Comparison of ENCODE assay signal across 11 cellular contexts in the genomic region with DNA sequence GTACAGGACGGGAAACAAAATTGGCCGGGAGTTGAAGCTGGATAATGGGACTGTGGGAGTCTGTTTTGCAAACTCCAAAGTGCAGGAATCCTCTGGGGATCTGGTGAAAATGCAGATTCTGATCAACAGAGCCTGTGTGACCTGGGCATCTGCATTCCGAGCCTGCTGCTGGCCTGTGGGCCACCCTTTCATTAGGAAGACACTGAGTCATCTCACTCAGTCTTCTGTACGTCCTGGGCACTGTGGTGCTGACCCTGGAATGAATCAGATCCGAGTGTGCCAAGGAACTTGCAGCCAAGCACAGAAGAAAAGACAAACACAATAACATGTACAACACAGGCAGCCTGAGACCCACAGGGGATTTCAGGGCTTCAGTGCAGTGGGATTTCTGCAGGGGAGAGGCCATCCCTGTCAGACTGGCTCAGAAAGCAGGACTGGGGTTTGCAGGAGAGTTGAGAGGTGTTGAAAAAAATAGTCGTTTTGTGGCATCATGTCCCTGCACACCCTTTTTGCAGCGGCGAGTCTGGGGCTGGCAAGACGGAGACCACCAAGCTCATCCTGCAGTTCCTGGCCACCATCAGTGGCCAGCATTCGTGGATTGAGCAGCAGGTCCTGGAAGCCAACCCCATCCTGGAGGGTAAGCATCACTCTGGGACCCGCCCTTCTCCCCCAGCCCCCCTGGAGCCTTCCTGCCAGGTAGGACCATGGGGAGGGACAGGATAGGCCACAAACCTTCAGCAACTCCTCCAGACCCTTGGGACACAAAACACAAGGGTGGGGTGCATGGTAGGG. TPM values are rescaled to one million over a fixed set of nuclear protein-coding genes. Genes with fewer than 3 reads are reported as not detected.
DNase-seq lines count a peak whose midpoint lies in the region; FAIRE-seq and TF ChIP-seq lines count a peak whose summit lies in the region.
"Had no signal": no experiment of that assay in that cellular context is flagged by ENCODE, and none has a peak within 500 bp of the region (broad histone marks: within the 10 kb centered on the region; RNA-seq: fewer than 3 reads in every experiment).

No MANE protein-coding gene starts in this region.

- H3K4me3 ChIP-seq in keratinocyte (ENCODE audit: control insufficient read depth in 2 of 3, extremely low read depth in 1 of 3, insufficient read depth in 2 of 3, low read depth in 1 of 3, low read length in 3 of 3), result no peak overlapping the region
- H3K4me3 ChIP-seq: thyroid gland had no signal

- no peaks in the 10 kb centered on the region for H3K4me1 ChIP-seq in keratinocyte (ENCODE audit: control insufficient read depth, extremely low read depth, insufficient read depth, low read length)
- H3K4me1 ChIP-seq: thyroid gland had no signal

- H3K27me3 ChIP-seq in keratinocyte (ENCODE audit: control insufficient read depth, extremely low read depth, insufficient read depth, low read length), result no peaks in the 10 kb centered on the region
- H3K27me3 ChIP-seq: thyroid gland had no signal

- no peaks in the 10 kb centered on the region for H3K79me2 ChIP-seq in keratinocyte (ENCODE audit: control insufficient read depth, insufficient read depth, low read length)

- peak; percentile 17 for FAIRE-seq in keratinocyte (lab: Jason Lieb, UNC)
- FAIRE-seq: A204.1 had no signal

- no peak for TF ChIP-seq CTCF in keratinocyte (optimal IDR thresholded peaks at IDR 0.05 in 1 of 3, IDR thresholded peaks at IDR 0.05 in 1 of 3, conservative IDR thresholded peaks at IDR 0.05 in 1 of 3; ENCODE audit: extremely low read depth in 1 of 3, insufficient read depth in 2 of 3, low read length in 3 of 3)

- dilution Hi-C loops in keratinocyte (cut with MboI; ENCODE audit: extremely low pct_ligation_motif_present, low sequenced_read_pairs), result no loop called here

- H3K9me1 ChIP-seq in keratinocyte (ENCODE audit: control insufficient read depth, extremely low read depth, insufficient read depth, low read length), result peaks cover 2% of the 10 kb centered on the region

- no peak overlapping the region for H3K4me2 ChIP-seq in keratinocyte (ENCODE audit: control insufficient read depth, extremely low read depth, insufficient read depth, low read depth, low read length)

- H3K27ac ChIP-seq in cingulate gyrus (ENCODE audit: low read depth, low read length) (peak overlapping the region; percentile 31), keratinocyte (ENCODE audit: control insufficient read depth, insufficient read depth, low read length) (no peak overlapping the region)
- H3K27ac ChIP-seq: thyroid gland had no signal

- no peak overlapping the region for H2AFZ ChIP-seq in keratinocyte (ENCODE audit: control insufficient read depth, low read length)

- H3K9ac ChIP-seq in keratinocyte (ENCODE audit: control insufficient read depth, extremely low read depth, insufficient read depth, low read length), result no peak overlapping the region

- no peaks in the 10 kb centered on the region for H3K36me3 ChIP-seq in keratinocyte (ENCODE audit: control insufficient read depth in 2 of 2, extremely low read depth in 1 of 2, insufficient read depth in 2 of 2, low read length in 2 of 2)
- H3K36me3 ChIP-seq: thyroid gland had no signal

- no peaks in the 10 kb centered on the region for H3K9me3 ChIP-seq in keratinocyte (ENCODE audit: control insufficient read depth, low read depth, low read length)
- H3K9me3 ChIP-seq: thyroid gland had no signal

- peak; percentile 41 for DNase-seq in activated CD8-positive, alpha-beta memory T cell treated with anti-CD3 and anti-CD28 coated beads, Interleukin-2, amount 50 U/mL, for 48 hours
- no peak for DNase-seq in activated CD8-positive, alpha-beta memory T cell treated with anti-CD3 and anti-CD28 coated beads, Interleukin-2, amount 50 U/mL, for 4 hours
- DNase-seq in keratinocyte (ENCODE audit: low read depth, low spot score), result no peak
- peak; percentile 35 for DNase-seq in ureter (ENCODE audit: low spot score)
- DNase-seq in DMS 273 (lab: John Stamatoyannopoulos, UW; ENCODE audit: unreplicated experiment), result no peak
- DNase-seq in HPDE6-E6E7 (ENCODE audit: extremely low spot score), result no peak
- no peak for DNase-seq in MV-4-11 (lab: John Stamatoyannopoulos, UW)
- DNase-seq: activated naive CD8-positive, alpha-beta T cell treated with anti-CD3 and anti-CD28 coated beads for 36 hours; thyroid gland had no signal

- H4K20me1 ChIP-seq in keratinocyte (ENCODE audit: control insufficient read depth, extremely low read depth, insufficient read depth, low read length), result no peaks in the 10 kb centered on the region

RNA-seq across cellular contexts. Expression of a gene that starts 34.0 kb away (rescaled TPM):
- polyA plus RNA-seq in keratinocyte, result not detected in 3 replicates
- not detected for polyA plus RNA-seq in keratinocyte (2011; ENCODE audit: low read depth)
- not detected in 2 replicates for polyA plus RNA-seq in keratinocyte (2011; cell fraction: cytosol; rRNA removed)
- 0.13 TPM in 1 of 2 replicates, not detected in the other for polyA plus RNA-seq in keratinocyte (2011; cell fraction: nucleus; rRNA removed)
- 0.07 TPM in 1 of 2 replicates, not detected in the other for polyA plus RNA-seq in keratinocyte (2012; ENCODE audit: low replicate concordance)
- polyA minus RNA-seq in keratinocyte, result not detected in 3 replicates
- polyA minus RNA-seq in keratinocyte (2011; cell fraction: cytosol; rRNA and poly(A)+ RNA removed), result not detected
- polyA minus RNA-seq in keratinocyte (2011; cell fraction: nucleus; rRNA and poly(A)+ RNA removed), result not detected in 2 replicates
- 0.78 TPM for total RNA-seq in ureter

RNA-seq across cellular contexts. Expression of a gene that starts 43.2 kb away (rescaled TPM):
- 34.8 to 52.0 TPM (median 50.3 TPM) in 3 replicates for polyA plus RNA-seq in keratinocyte
- 104 TPM for polyA plus RNA-seq in keratinocyte (2011; ENCODE audit: low read depth)
- polyA plus RNA-seq in keratinocyte (2011; cell fraction: cytosol; rRNA removed), result 33.7 and 49.1 TPM in 2 replicates
- polyA plus RNA-seq in keratinocyte (2011; cell fraction: nucleus; rRNA removed), result 73.8 and 77.6 TPM in 2 replicates
- 39.4 and 42.1 TPM in 2 replicates for polyA plus RNA-seq in keratinocyte (2012; ENCODE audit: low replicate concordance)
- 9.0 to 37.7 TPM (median 19.2 TPM) in 3 replicates for polyA minus RNA-seq in keratinocyte
- polyA minus RNA-seq in keratinocyte (2011; cell fraction: cytosol; rRNA and poly(A)+ RNA removed), result 35.9 TPM
- polyA minus RNA-seq in keratinocyte (2011; cell fraction: nucleus; rRNA and poly(A)+ RNA removed), result 24.9 and 42.1 TPM in 2 replicates
- 43.5 TPM for total RNA-seq in ureter

Comparison
In these comparisons a context has a peak if more than half of its experiments do, and no peak if none do; other contexts are left out.
1. DNase-seq: peak in activated CD8-positive, alpha-beta memory T cell treated with anti-CD3 and anti-CD28 coated beads, Interleukin-2, amount 50 U/mL, for 48 hours (single experiment) and ureter (single experiment); none in activated CD8-positive, alpha-beta memory T cell treated with anti-CD3 and anti-CD28 coated beads, Interleukin-2, amount 50 U/mL, for 4 hours (single experiment), keratinocyte (single experiment), DMS 273 (single experiment), HPDE6-E6E7 (single experiment) and MV-4-11 (single experiment).